Comparison of ENCODE assay signal across 19 cellular contexts in genomic region chr6:63537959-63538300, GRCh38. TPM values are rescaled to one million over a fixed set of nuclear protein-coding genes. Genes with fewer than 3 reads are reported as not detected.
DNase-seq lines count a peak whose midpoint lies in the region; ATAC-seq and TF ChIP-seq lines count a peak whose summit lies in the region.
"Had no signal": no experiment of that assay in that cellular context is flagged by ENCODE, and none has a peak within 500 bp of the region (broad histone marks: within the 10 kb centered on the region; RNA-seq: fewer than 3 reads in every experiment).

No MANE protein-coding gene starts in this region.

- CTCF ChIA-PET in HEK293 (lab: Yijun Ruan, JAX): interaction anchor here (0.9 to 1.3 kb wide), 3 partner anchors 36 to 185 kb away, joined by 3 to 5 read pairs (median 3); no protein-coding TSS in a partner anchor
- CTCF ChIA-PET in RWPE1 (lab: Yijun Ruan, JAX): no interaction called here
- CTCF ChIA-PET in activated naive CD4-positive, alpha-beta T cell treated with anti-CD3 and anti-CD28 coated beads for 36 hours (lab: Charles Lee): no interaction called here

- H3K36me3 ChIP-seq in HEK293 (ENCODE audit: control insufficient read depth in 2 of 2, insufficient read depth in 1 of 2, low read length in 2 of 2): no peaks in the 10 kb centered on the region
- H3K36me3 ChIP-seq: BE2C, SJSA1 had no signal

- DNase-seq in RWPE1 (ENCODE audit: low spot score) (no peak), left lobe of liver (ENCODE audit: low spot score) (no peak), KG1 (lab: John Stamatoyannopoulos, UW) (no peak)
- no peak for DNase-seq in activated naive CD4-positive, alpha-beta T cell treated with anti-CD3 and anti-CD28 coated beads for 36 hours
- DNase-seq: BE2C; Caco-2; CD4-positive, alpha-beta T cell; DMS153; GF-D8; NCI-H1417 treated with DMSO at 0.1 percent for 48 hours; NCI-H187 treated with DMSO at 0.1 percent for 48 hours; NCI-H345; NCI-H524 treated with DMSO at 0.1 percent for 48 hours had no signal

- POLR2A ChIA-PET in HEK293 (lab: Yijun Ruan, JAX) (no interaction called here), RWPE1 (lab: Yijun Ruan, JAX; ENCODE audit: low non-redundant PET) (no interaction called here)

- peaks cover 11% of the 10 kb centered on the region for H3K4me1 ChIP-seq in HEK293 (ENCODE audit: control insufficient read depth, insufficient read depth, low read length)
- H3K4me1 ChIP-seq: BE2C, Caco-2, SJSA1 had no signal

- ATAC-seq in left lobe of liver (peak; percentile 7), GM18873 (IDR thresholded peaks at IDR 0.05; ENCODE audit: low FRiP score, unreplicated experiment) (no peak), HG02981 (IDR thresholded peaks at IDR 0.05; ENCODE audit: unreplicated experiment) (no peak)

- peak overlapping the region; percentile 42 for H3K27ac ChIP-seq in 22Rv1
- H3K27ac ChIP-seq in HEK293 (ENCODE audit: extremely low read depth, low read depth, low read length): 0 out of 2 replicates have a peak overlapping the region, but pooled peaks have one; percentile 28
- H3K27ac ChIP-seq in RWPE1: peak overlapping the region; percentile 63; the same call in 1 of the 2 replicates
- H3K27ac ChIP-seq: KMS-11, SJSA1 had no signal

- H3K9me3 ChIP-seq in HEK293 (ENCODE audit: control insufficient read depth, insufficient read depth, low read depth, low read length): no peaks in the 10 kb centered on the region
- H3K9me3 ChIP-seq: BE2C, Caco-2, SJSA1 had no signal

- no peak for TF ChIP-seq CTCF in 22Rv1 (IDR thresholded peaks at IDR 0.05)
- TF ChIP-seq CTCF in HEK293 (tag by site-specific recombination; IDR thresholded peaks at IDR 0.05): no peak
- no peak for TF ChIP-seq CTCF in RWPE1 (conservative IDR thresholded peaks at IDR 0.05; ENCODE audit: low read depth)

- no peaks in the 10 kb centered on the region for H3K4me1 Mint-ChIP-seq in activated naive CD4-positive, alpha-beta T cell treated with anti-CD3 and anti-CD28 coated beads for 36 hours (ENCODE audit: low read depth)

- no peaks in the 10 kb centered on the region for H3K36me3 Mint-ChIP-seq in activated naive CD4-positive, alpha-beta T cell treated with anti-CD3 and anti-CD28 coated beads for 36 hours (ENCODE audit: low read depth)

- H3K4me3 Mint-ChIP-seq in activated naive CD4-positive, alpha-beta T cell treated with anti-CD3 and anti-CD28 coated beads for 36 hours: no peak overlapping the region
- H3K4me3 Mint-ChIP-seq: CD4-positive, alpha-beta T cell had no signal

- H3K27me3 Mint-ChIP-seq in activated naive CD4-positive, alpha-beta T cell treated with anti-CD3 and anti-CD28 coated beads for 36 hours (ENCODE audit: low read depth): peaks cover 12% of the 10 kb centered on the region

- H3K9me3 Mint-ChIP-seq in activated naive CD4-positive, alpha-beta T cell treated with anti-CD3 and anti-CD28 coated beads for 36 hours: no peaks in the 10 kb centered on the region
- H3K9me3 Mint-ChIP-seq: CD4-positive, alpha-beta T cell had no signal

- intact Hi-C loops in activated naive CD4-positive, alpha-beta T cell treated with anti-CD3 and anti-CD28 coated beads for 36 hours (cut with micrococcal nuclease): no loop called here

- no peak overlapping the region for H3K4me3 ChIP-seq in HEK293 (ENCODE audit: low read depth, low read length)
- H3K4me3 ChIP-seq: SJSA1 had no signal

- H3K27ac Mint-ChIP-seq in activated naive CD4-positive, alpha-beta T cell treated with anti-CD3 and anti-CD28 coated beads for 36 hours: no peak overlapping the region
- H3K27ac Mint-ChIP-seq: CD4-positive, alpha-beta T cell had no signal

TF ChIP-seq in HEK293, 187 proteins besides CTCF, POLR2A, EP300 and RAD21 (continues in another document):
- TF ChIP-seq, protein P1, sequence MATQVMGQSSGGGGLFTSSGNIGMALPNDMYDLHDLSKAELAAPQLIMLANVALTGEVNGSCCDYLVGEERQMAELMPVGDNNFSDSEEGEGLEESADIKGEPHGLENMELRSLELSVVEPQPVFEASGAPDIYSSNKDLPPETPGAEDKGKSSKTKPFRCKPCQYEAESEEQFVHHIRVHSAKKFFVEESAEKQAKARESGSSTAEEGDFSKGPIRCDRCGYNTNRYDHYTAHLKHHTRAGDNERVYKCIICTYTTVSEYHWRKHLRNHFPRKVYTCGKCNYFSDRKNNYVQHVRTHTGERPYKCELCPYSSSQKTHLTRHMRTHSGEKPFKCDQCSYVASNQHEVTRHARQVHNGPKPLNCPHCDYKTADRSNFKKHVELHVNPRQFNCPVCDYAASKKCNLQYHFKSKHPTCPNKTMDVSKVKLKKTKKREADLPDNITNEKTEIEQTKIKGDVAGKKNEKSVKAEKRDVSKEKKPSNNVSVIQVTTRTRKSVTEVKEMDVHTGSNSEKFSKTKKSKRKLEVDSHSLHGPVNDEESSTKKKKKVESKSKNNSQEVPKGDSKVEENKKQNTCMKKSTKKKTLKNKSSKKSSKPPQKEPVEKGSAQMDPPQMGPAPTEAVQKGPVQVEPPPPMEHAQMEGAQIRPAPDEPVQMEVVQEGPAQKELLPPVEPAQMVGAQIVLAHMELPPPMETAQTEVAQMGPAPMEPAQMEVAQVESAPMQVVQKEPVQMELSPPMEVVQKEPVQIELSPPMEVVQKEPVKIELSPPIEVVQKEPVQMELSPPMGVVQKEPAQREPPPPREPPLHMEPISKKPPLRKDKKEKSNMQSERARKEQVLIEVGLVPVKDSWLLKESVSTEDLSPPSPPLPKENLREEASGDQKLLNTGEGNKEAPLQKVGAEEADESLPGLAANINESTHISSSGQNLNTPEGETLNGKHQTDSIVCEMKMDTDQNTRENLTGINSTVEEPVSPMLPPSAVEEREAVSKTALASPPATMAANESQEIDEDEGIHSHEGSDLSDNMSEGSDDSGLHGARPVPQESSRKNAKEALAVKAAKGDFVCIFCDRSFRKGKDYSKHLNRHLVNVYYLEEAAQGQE (tag by site-specific recombination; IDR thresholded peaks at IDR 0.05): no peak
- TF ChIP-seq ZNF548 (tag by site-specific recombination; IDR thresholded peaks at IDR 0.05): no peak
- TF ChIP-seq, protein P2, sequence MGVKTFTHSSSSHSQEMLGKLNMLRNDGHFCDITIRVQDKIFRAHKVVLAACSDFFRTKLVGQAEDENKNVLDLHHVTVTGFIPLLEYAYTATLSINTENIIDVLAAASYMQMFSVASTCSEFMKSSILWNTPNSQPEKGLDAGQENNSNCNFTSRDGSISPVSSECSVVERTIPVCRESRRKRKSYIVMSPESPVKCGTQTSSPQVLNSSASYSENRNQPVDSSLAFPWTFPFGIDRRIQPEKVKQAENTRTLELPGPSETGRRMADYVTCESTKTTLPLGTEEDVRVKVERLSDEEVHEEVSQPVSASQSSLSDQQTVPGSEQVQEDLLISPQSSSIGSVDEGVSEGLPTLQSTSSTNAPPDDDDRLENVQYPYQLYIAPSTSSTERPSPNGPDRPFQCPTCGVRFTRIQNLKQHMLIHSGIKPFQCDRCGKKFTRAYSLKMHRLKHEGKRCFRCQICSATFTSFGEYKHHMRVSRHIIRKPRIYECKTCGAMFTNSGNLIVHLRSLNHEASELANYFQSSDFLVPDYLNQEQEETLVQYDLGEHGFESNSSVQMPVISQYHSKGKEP (tag by site-specific recombination; IDR thresholded peaks at IDR 0.05): no peak
- TF ChIP-seq, protein P3, sequence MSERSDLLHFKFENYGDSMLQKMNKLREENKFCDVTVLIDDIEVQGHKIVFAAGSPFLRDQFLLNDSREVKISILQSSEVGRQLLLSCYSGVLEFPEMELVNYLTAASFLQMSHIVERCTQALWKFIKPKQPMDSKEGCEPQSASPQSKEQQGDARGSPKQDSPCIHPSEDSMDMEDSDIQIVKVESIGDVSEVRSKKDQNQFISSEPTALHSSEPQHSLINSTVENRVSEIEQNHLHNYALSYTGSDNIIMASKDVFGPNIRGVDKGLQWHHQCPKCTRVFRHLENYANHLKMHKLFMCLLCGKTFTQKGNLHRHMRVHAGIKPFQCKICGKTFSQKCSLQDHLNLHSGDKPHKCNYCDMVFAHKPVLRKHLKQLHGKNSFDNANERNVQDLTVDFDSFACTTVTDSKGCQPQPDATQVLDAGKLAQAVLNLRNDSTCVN (tag by site-specific recombination; optimal IDR thresholded peaks at IDR 0.05): no peak
- no peak for TF ChIP-seq ZSCAN5A (tag by site-specific recombination; IDR thresholded peaks at IDR 0.05)
- TF ChIP-seq ZNF747 (tag by site-specific recombination; IDR thresholded peaks at IDR 0.05): no peak
- TF ChIP-seq BCL11B (tag by site-specific recombination; IDR thresholded peaks at IDR 0.05; ENCODE audit: low read depth): no peak
- TF ChIP-seq ZNF544 (tag by site-specific recombination; IDR thresholded peaks at IDR 0.05): no peak
- no peak for TF ChIP-seq ZNF26 (tag by site-specific recombination; IDR thresholded peaks at IDR 0.05)
- TF ChIP-seq SCRT2 (tag by site-specific recombination; IDR thresholded peaks at IDR 0.05): no peak
- no peak for TF ChIP-seq ZNF530 (tag by site-specific recombination; IDR thresholded peaks at IDR 0.05; ENCODE audit: low read depth)
- TF ChIP-seq ZEB2 (tag by site-specific recombination; IDR thresholded peaks at IDR 0.05): no peak
- TF ChIP-seq ZNF2 (tag by site-specific recombination; IDR thresholded peaks at IDR 0.05): no peak
- TF ChIP-seq GLI2 (tag by site-specific recombination; IDR thresholded peaks at IDR 0.05; ENCODE audit: borderline replicate concordance, low read depth): no peak

RNA-seq across cellular contexts. Expression of gene PTP4A1, which starts 34.4 kb away (rescaled TPM):
- 118 TPM for total RNA-seq in left lobe of liver
- total RNA-seq in activated naive CD4-positive, alpha-beta T cell treated with anti-CD3 and anti-CD28 coated beads for 36 hours: 10 to 100 TPM; 46.8 to 51.9 TPM
